Comparison of ENCODE assay signal across 8 cellular contexts in genomic region chr19:11088508-11089253, GRCh38. TPM values are rescaled to one million over a fixed set of nuclear protein-coding genes. Genes with fewer than 3 reads are reported as not detected.
A peak's percentile ranks its signal among the peaks of the same experiment; 100 is the strongest.
DNase-seq lines count a peak whose midpoint lies in the region; ATAC-seq, FAIRE-seq and TF ChIP-seq lines count a peak whose summit lies in the region.

No MANE protein-coding gene starts in this region.

- H3K27ac Mint-ChIP-seq in T-helper 17 cell, result peak overlapping the region; percentile 98

- intact Hi-C loops in pancreas (cut with DNase I), result no loop called here

- no peak for FAIRE-seq in pancreas (lab: Jason Lieb, UNC)

- no peak for ATAC-seq in T-helper 17 cell
- ATAC-seq in pancreas, result no peak
- no peak for ATAC-seq in GM18861 (IDR thresholded peaks at IDR 0.05; ENCODE audit: unreplicated experiment)

- peak overlapping the region; percentile 94 to 98 (median 96) for H3K27ac ChIP-seq in pancreas

- WGBS in pancreas, 2 donors, result 3 to 4% methylated on average over 11 of the region's 11 CpGs

- H3K4me3 ChIP-seq in H7 (ENCODE audit: insufficient read depth, low read depth, low read length) (peak overlapping the region; percentile 95), fibroblast of pulmonary artery (replicated peaks; ENCODE audit: low read depth, low read length) (peak overlapping the region; percentile 97), pancreas (peak overlapping the region in 3 of 4 donors; percentile 40 to 74 (median 61))

- TF ChIP-seq CTCF in fibroblast of pulmonary artery (IDR thresholded peaks at IDR 0.05; ENCODE audit: low read length, missing control alignments), result no peak
- no peak for TF ChIP-seq CTCF in pancreas (IDR thresholded peaks at IDR 0.05)

- no peaks in the 10 kb centered on the region for H3K36me3 Mint-ChIP-seq in T-helper 17 cell (ENCODE audit: low read depth)

- H3K27me3 Mint-ChIP-seq in T-helper 17 cell, result no peaks in the 10 kb centered on the region

- H3K4me1 ChIP-seq in pancreas, result peaks cover 19 to 61% (median 61%) of the 10 kb centered on the region in 3 donors

- H3K36me3 ChIP-seq in H7 (replicated peaks; ENCODE audit: control insufficient read depth, insufficient read depth, low read length) (peaks cover 9% of the 10 kb centered on the region), pancreas (no peaks in the 10 kb centered on the region)

- no peaks in the 10 kb centered on the region for H3K9me3 ChIP-seq in T-helper 17 cell (ENCODE audit: control insufficient read depth, low read length, poor library complexity, severe bottlenecking)
- no peaks in the 10 kb centered on the region for H3K9me3 ChIP-seq in pancreas

- peak overlapping the region; percentile 91 for H3K4me3 Mint-ChIP-seq in T-helper 17 cell

- peaks cover 24% of the 10 kb centered on the region for H3K4me1 Mint-ChIP-seq in T-helper 17 cell

- H3K27me3 ChIP-seq in H7 (ENCODE audit: control insufficient read depth, insufficient read depth, low read length) (no peaks in the 10 kb centered on the region), pancreas (no peaks in the 10 kb centered on the region)

- DNase-seq in H7 (peak; percentile 19), T-helper 17 cell (no peak), fibroblast of pulmonary artery (ENCODE audit: low read depth) (no peak), pancreas (no peak), NOMO-1 treated with dmso at 0.1 percent for 144 hours (lab: John Stamatoyannopoulos, UW; ENCODE audit: unreplicated experiment) (no peak), DMS79 treated with DMSO at 0.1 percent for 48 hours (lab: John Stamatoyannopoulos, UW) (no peak), RPMI8226 (no peak)

RNA-seq across cellular contexts. Expression of gene LDLR, which starts 0.6 kb away (rescaled TPM):
- total RNA-seq in H7 (2014; rRNA removed; shearing (Covaris generic)), result 144 and 158 TPM in 2 replicates
- total RNA-seq in T-helper 17 cell (100 to 1,000 TPM in 1 of 2 donors, 10 to 100 TPM in 1; 98.2 to 139 TPM), pancreas (10 to 100 TPM in 5 of 6 donors, 1 to 10 TPM in 1; 8.9 to 43.4 (median 26.5) TPM)
- polyA plus RNA-seq in pancreas, result 10 to 100 TPM; 24.7 to 41.2 TPM
